1 cellular context compared by ENCODE assay signal in the genomic region with DNA sequence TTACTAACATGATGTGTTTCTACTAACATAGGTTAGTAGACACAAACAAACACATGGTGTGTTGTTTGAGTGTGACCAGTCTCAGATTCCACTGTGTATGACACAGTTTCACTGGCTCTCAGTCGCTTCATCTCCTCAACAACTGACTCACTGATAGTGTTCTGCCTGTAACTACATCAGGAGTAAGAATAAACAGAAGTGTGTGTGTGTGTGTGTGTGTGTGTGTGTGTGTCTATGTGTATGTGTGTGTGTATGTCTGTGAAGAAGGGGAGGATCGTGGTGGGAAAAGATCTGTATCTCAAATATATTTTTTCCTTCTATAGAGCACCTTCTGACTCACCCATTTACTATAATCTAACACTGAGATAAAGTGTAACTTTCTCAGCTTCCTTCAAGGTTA.
TF ChIP-seq lines count a peak whose summit lies in the region.

No MANE protein-coding gene starts in this region.

TF ChIP-seq in IMR-90, 13 proteins besides CTCF, POLR2A, EP300 and RAD21 (continued from another document):
- no peak for TF ChIP-seq RCOR1 (IDR thresholded peaks at IDR 0.05; ENCODE audit: insufficient replicate concordance, low read length)
- no peak for TF ChIP-seq RFX5 (IDR thresholded peaks at IDR 0.05; ENCODE audit: low read depth, low read length)
- TF ChIP-seq, protein P1, sequence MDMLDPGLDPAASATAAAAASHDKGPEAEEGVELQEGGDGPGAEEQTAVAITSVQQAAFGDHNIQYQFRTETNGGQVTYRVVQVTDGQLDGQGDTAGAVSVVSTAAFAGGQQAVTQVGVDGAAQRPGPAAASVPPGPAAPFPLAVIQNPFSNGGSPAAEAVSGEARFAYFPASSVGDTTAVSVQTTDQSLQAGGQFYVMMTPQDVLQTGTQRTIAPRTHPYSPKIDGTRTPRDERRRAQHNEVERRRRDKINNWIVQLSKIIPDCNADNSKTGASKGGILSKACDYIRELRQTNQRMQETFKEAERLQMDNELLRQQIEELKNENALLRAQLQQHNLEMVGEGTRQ (IDR thresholded peaks at IDR 0.05; ENCODE audit: low read depth, low read length): no peak
